ENCODE assay signal across 20 cellular contexts in genomic region chr20:14707865-14708574, GRCh38.
"Had no signal": no experiment of that assay in that cellular context is flagged by ENCODE, and none has a peak within 500 bp of the region (broad histone marks: within the 10 kb centered on the region; RNA-seq: fewer than 3 reads in every experiment).

No MANE protein-coding gene starts in this region.

- H3K4me3 Mint-ChIP-seq: activated naive CD8-positive, alpha-beta T cell treated with anti-CD3 and anti-CD28 coated beads for 36 hours; activated T-helper 1 cell treated with anti-CD3 and anti-CD28 coated beads, Interleukin-12 subunit alpha, Interleukin-12 subunit beta, Interleukin-2, Interleukin-4 antibody, amounts not matched to agents 30 ng/mL and 10 ng/mL and 1 ng/mL, durations not matched to agents 14 hours and 24 hours and 36 hours; naive B cell; neural progenitor cell; stimulated activated naive CD8-positive, alpha-beta T cell treated with anti-CD3 and anti-CD28 coated beads, Interleukin-15, amount 100 ng/mL, for 72 hours had no signal

- H3K27ac Mint-ChIP-seq: activated naive CD8-positive, alpha-beta T cell treated with anti-CD3 and anti-CD28 coated beads for 36 hours; activated T-helper 1 cell treated with anti-CD3 and anti-CD28 coated beads, Interleukin-12 subunit alpha, Interleukin-12 subunit beta, Interleukin-2, Interleukin-4 antibody, amounts not matched to agents 30 ng/mL and 10 ng/mL and 1 ng/mL, durations not matched to agents 14 hours and 24 hours and 36 hours; naive B cell; neural progenitor cell; stimulated activated naive CD8-positive, alpha-beta T cell treated with anti-CD3 and anti-CD28 coated beads, Interleukin-15, amount 100 ng/mL, for 72 hours had no signal

- H3K4me3 ChIP-seq: body of pancreas, esophagus squamous epithelium, neural progenitor cell, prostate gland, skin epidermis, suprapubic skin, vagina had no signal

- H3K27me3 ChIP-seq: body of pancreas, esophagus squamous epithelium, neural progenitor cell, suprapubic skin, vagina had no signal

- DNase-seq: activated CD4-positive, alpha-beta T cell treated with anti-CD3 and anti-CD28 coated beads, Interleukin-2, amount 50 U/mL, for 4 hours; activated naive CD8-positive, alpha-beta T cell treated with anti-CD3 and anti-CD28 coated beads for 36 hours; amygdala; body of pancreas; cortex of kidney; esophagus squamous epithelium; naive B cell; right cardiac atrium; stimulated activated CD4-positive, alpha-beta T cell treated with anti-CD3 and anti-CD28 coated beads, Interleukin-15, amount 100 ng/mL, for 24 hours; stimulated activated CD4-positive, alpha-beta T cell treated with anti-CD3 and anti-CD28 coated beads, Interleukin-2, amount 100 ng/mL, for 48 hours; stimulated activated naive CD8-positive, alpha-beta T cell treated with anti-CD3 and anti-CD28 coated beads, Interleukin-15, amount 100 ng/mL, for 72 hours; SW 1271; trophoblast cell; WERI-Rb-1 had no signal

- H3K27ac ChIP-seq: body of pancreas, esophagus squamous epithelium, neural progenitor cell, prostate gland, skin epidermis, suprapubic skin, vagina, WERI-Rb-1 had no signal

- H3K27me3 Mint-ChIP-seq: activated naive CD8-positive, alpha-beta T cell treated with anti-CD3 and anti-CD28 coated beads for 36 hours; stimulated activated naive CD8-positive, alpha-beta T cell treated with anti-CD3 and anti-CD28 coated beads, Interleukin-15, amount 100 ng/mL, for 72 hours had no signal

- H3K36me3 Mint-ChIP-seq: activated naive CD8-positive, alpha-beta T cell treated with anti-CD3 and anti-CD28 coated beads for 36 hours; naive B cell had no signal

- H3K4me1 Mint-ChIP-seq: activated naive CD8-positive, alpha-beta T cell treated with anti-CD3 and anti-CD28 coated beads for 36 hours; naive B cell; stimulated activated naive CD8-positive, alpha-beta T cell treated with anti-CD3 and anti-CD28 coated beads, Interleukin-15, amount 100 ng/mL, for 72 hours had no signal

- H3K9me3 ChIP-seq: body of pancreas, esophagus squamous epithelium, prostate gland, suprapubic skin, vagina had no signal

- H3K36me3 ChIP-seq: esophagus squamous epithelium, neural progenitor cell, prostate gland, suprapubic skin, vagina, WERI-Rb-1 had no signal

- H3K9me3 Mint-ChIP-seq: activated naive CD8-positive, alpha-beta T cell treated with anti-CD3 and anti-CD28 coated beads for 36 hours; stimulated activated naive CD8-positive, alpha-beta T cell treated with anti-CD3 and anti-CD28 coated beads, Interleukin-15, amount 100 ng/mL, for 72 hours had no signal

- H3K4me1 ChIP-seq: prostate gland had no signal

- ATAC-seq: body of pancreas; right cardiac atrium; stimulated activated naive CD8-positive, alpha-beta T cell treated with anti-CD3 and anti-CD28 coated beads, Interleukin-15, amount 100 ng/mL, for 72 hours had no signal
